Comparison of ENCODE assay signal across 9 cellular contexts in genomic region chr20:48051810-48052491, GRCh38.
A peak's percentile ranks its signal among the peaks of the same experiment; 100 is the strongest.
DNase-seq lines count a peak whose midpoint lies in the region; ATAC-seq and TF ChIP-seq lines count a peak whose summit lies in the region.
"Had no signal": no experiment of that assay in that cellular context is flagged by ENCODE, and none has a peak within 500 bp of the region (broad histone marks: within the 10 kb centered on the region; RNA-seq: fewer than 3 reads in every experiment).

No MANE protein-coding gene starts in this region.

- H3K4me3 ChIP-seq in ACC112 (ENCODE audit: low read depth, low read length) = no peak overlapping the region
- H3K4me3 ChIP-seq in HEK293 (ENCODE audit: low read depth, low read length) = no peak overlapping the region
- H3K4me3 ChIP-seq in RWPE2 (ENCODE audit: severe bottlenecking) = no peak overlapping the region
- H3K4me3 ChIP-seq in ascending aorta = no peak overlapping the region
- H3K4me3 ChIP-seq in upper lobe of left lung = no peak overlapping the region

- ATAC-seq in RWPE2 (ENCODE audit: low read depth) (peak; percentile 93), upper lobe of left lung (ENCODE audit: low FRiP score in 2 of 2) (no peak)

- no peak overlapping the region for H2AFZ ChIP-seq in ACC112 (ENCODE audit: low read length, unreplicated experiment)

- 54 to 60% methylated on average over 3 of the region's 3 CpGs for WGBS in upper lobe of left lung, 2 donors

- no peaks in the 10 kb centered on the region for H3K36me3 ChIP-seq in ACC112 (ENCODE audit: insufficient read depth, low read length)
- no peaks in the 10 kb centered on the region for H3K36me3 ChIP-seq in HEK293 (ENCODE audit: control insufficient read depth in 2 of 2, insufficient read depth in 1 of 2, low read length in 2 of 2)
- no peaks in the 10 kb centered on the region for H3K36me3 ChIP-seq in RWPE2 (ENCODE audit: low read depth)
- no peaks in the 10 kb centered on the region for H3K36me3 ChIP-seq in ascending aorta
- no peaks in the 10 kb centered on the region for H3K36me3 ChIP-seq in upper lobe of left lung

- POLR2A ChIA-PET in HEK293 (lab: Yijun Ruan, JAX) = no interaction called here

- no peaks in the 10 kb centered on the region for H3K9me3 ChIP-seq in HEK293 (ENCODE audit: control insufficient read depth, insufficient read depth, low read depth, low read length)
- H3K9me3 ChIP-seq in RWPE2 (ENCODE audit: severe bottlenecking) = no peaks in the 10 kb centered on the region
- no peaks in the 10 kb centered on the region for H3K9me3 ChIP-seq in ascending aorta
- H3K9me3 ChIP-seq in upper lobe of left lung = no peaks in the 10 kb centered on the region

- H3K79me2 ChIP-seq in ACC112 (ENCODE audit: control insufficient read depth, insufficient read depth, low read length, unreplicated experiment) = no peaks in the 10 kb centered on the region

- no peak for TF ChIP-seq POLR2A in upper lobe of left lung (IDR thresholded peaks at IDR 0.05)

- H3K27ac ChIP-seq in ACC112 (ENCODE audit: low read depth, low read length) (peak overlapping the region; percentile 54), HEK293 (ENCODE audit: extremely low read depth, low read depth, low read length) (no peak overlapping the region), RWPE2 (ENCODE audit: poor library complexity, severe bottlenecking) (peak overlapping the region; percentile 47), ascending aorta (no peak overlapping the region), upper lobe of left lung (no peak overlapping the region)

- TF ChIP-seq EP300 in upper lobe of left lung (IDR thresholded peaks at IDR 0.05) = no peak

- DNase-seq in RWPE2 (ENCODE audit: low spot score) = peak; percentile 90
- DNase-seq in fibroblast of the conjunctiva (ENCODE audit: low read depth) = peak; percentile 75
- DNase-seq in ascending aorta (ENCODE audit: low spot score in 2 of 2) = no peak
- no peak for DNase-seq in RKO (ENCODE audit: low spot score)
- no peak for DNase-seq in OCI-M2 (lab: John Stamatoyannopoulos, UW; ENCODE audit: unreplicated experiment)
- DNase-seq in upper lobe of left lung = no peak
- DNase-seq: central memory CD4-positive, alpha-beta T cell had no signal

- CTCF ChIA-PET in HEK293 (lab: Yijun Ruan, JAX) = interaction anchor here (0.9 kb wide), 1 partner anchor 568 kb away, joined by 3 read pairs; no protein-coding TSS in a partner anchor

- TF ChIP-seq CTCF in HEK293 (tag by site-specific recombination; IDR thresholded peaks at IDR 0.05) (no peak), RWPE2 (IDR thresholded peaks at IDR 0.05; ENCODE audit: poor library complexity, severe bottlenecking) (no peak), ascending aorta (IDR thresholded peaks at IDR 0.05) (no peak), upper lobe of left lung (IDR thresholded peaks at IDR 0.05) (no peak)

- H3K4me1 ChIP-seq in ACC112 (ENCODE audit: control insufficient read depth, insufficient read depth, low read length, unreplicated experiment) (no peaks in the 10 kb centered on the region), HEK293 (ENCODE audit: control insufficient read depth, insufficient read depth, low read length) (peaks cover 6% of the 10 kb centered on the region), RWPE2 (ENCODE audit: insufficient read depth, poor library complexity, severe bottlenecking) (peaks cover 18% of the 10 kb centered on the region), ascending aorta (peaks cover 0 to 2% of the 10 kb centered on the region in 2 donors), upper lobe of left lung (no peaks in the 10 kb centered on the region)

- intact Hi-C loops in ascending aorta (cut with DNase I) = no loop called here

- no peaks in the 10 kb centered on the region for H3K27me3 ChIP-seq in ACC112 (ENCODE audit: insufficient read depth, low read length)
- H3K27me3 ChIP-seq in RWPE2 (ENCODE audit: insufficient read depth, poor library complexity, severe bottlenecking) = no peaks in the 10 kb centered on the region
- no peaks in the 10 kb centered on the region for H3K27me3 ChIP-seq in ascending aorta
- no peaks in the 10 kb centered on the region for H3K27me3 ChIP-seq in upper lobe of left lung

TF ChIP-seq in HEK293, 187 proteins besides CTCF, POLR2A, EP300 and RAD21:
- TF ChIP-seq ZNF664 (tag by site-specific recombination; IDR thresholded peaks at IDR 0.05) (no peak), ZNF596 (tag by site-specific recombination; IDR thresholded peaks at IDR 0.05) (no peak), ZNF843 (tag by site-specific recombination; IDR thresholded peaks at IDR 0.05) (no peak), ZNF449 (tag by site-specific recombination; IDR thresholded peaks at IDR 0.05) (0 out of 2 replicates have a peak, but pooled peaks have one; percentile 26), ZNF335 (tag by site-specific recombination; conservative IDR thresholded peaks at IDR 0.05) (peak; percentile 75), ZNF23 (tag by site-specific recombination; IDR thresholded peaks at IDR 0.05; ENCODE audit: borderline replicate concordance) (no peak), ZNF2 (tag by site-specific recombination; IDR thresholded peaks at IDR 0.05) (no peak), ZBTB20 (tag by site-specific recombination; IDR thresholded peaks at IDR 0.05) (peak; percentile 38; the same call in 1 of the 2 replicates), ZNF10 (tag by site-specific recombination; IDR thresholded peaks at IDR 0.05) (no peak)
TF ChIP-seq in HEK293: peak in this region for 3.

Comparison
In these comparisons a context has a peak if more than half of its experiments do, and no peak if none do; other contexts are left out.
1. H3K27ac ChIP-seq: peak in ACC112 (single experiment) and RWPE2 (single experiment); none in HEK293 (single experiment), ascending aorta (0 of 2) and upper lobe of left lung (0 of 4).
2. DNase-seq: peak in RWPE2 (single experiment) and fibroblast of the conjunctiva (single experiment); none in ascending aorta (0 of 2), RKO (single experiment), OCI-M2 (single experiment) and upper lobe of left lung (0 of 2).